In the genomic region with DNA sequence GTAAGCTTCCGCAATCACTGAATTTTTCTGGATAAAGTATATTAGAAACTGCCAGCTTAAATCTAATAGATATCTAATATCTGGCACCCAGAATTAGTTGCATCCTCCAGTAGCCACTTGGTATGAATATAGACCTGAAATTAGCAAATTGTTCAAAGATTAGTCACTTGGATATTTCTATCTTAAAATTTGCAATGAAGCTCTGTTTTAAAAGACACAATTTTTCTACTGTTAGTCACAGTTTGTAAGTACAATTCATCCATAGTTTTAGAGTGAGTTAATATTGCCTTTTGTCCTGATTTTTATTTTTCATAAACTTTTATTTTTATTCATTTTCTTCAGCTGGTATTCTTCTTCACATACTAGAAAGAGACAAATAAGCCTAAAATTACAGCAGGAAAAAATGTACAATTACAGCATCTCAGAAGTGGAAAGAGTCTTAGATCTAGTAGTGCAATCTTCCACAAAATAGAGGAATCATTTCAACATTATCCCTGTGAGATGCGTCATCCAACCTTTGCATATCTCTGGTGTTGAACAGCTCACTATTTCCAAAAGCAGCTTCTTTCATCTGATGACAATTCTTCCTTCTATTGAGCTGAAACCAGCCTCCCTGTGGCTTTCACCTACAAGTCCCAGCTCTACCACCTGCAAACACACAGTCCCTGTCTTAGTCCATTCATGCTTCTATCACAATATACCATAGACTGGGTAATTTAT, we compare ENCODE assay signal across 25 cellular contexts.
"Had no signal": no experiment of that assay in that cellular context is flagged by ENCODE, and none has a peak within 500 bp of the region (broad histone marks: within the 10 kb centered on the region; RNA-seq: fewer than 3 reads in every experiment).

No MANE protein-coding gene starts in this region.

- H3K9me3 ChIP-seq: ascending aorta, right lobe of liver had no signal

- H3K27me3 ChIP-seq: ascending aorta, foreskin keratinocyte, right lobe of liver had no signal

- H3K27ac ChIP-seq: ascending aorta, foreskin keratinocyte, parathyroid adenoma, right lobe of liver, VCaP had no signal

- DNase-seq: activated CD4-positive, alpha-beta T cell treated with anti-CD3 and anti-CD28 coated beads, Interleukin-2, amount 50 U/mL, for 1 hour; activated CD4-positive, CD25-positive, alpha-beta regulatory T cell treated with anti-CD3 and anti-CD28 coated beads, Interleukin-2, amount 50 U/mL, for 72 hours; activated CD8-positive, alpha-beta memory T cell treated with anti-CD3 and anti-CD28 coated beads, Interleukin-2, amount 50 U/mL, for 4 hours; activated gamma-delta T cell; activated T-cell treated with anti-CD3 and anti-CD28 coated beads, Interleukin-2, amount 50 U/mL, for 48 hours; cerebellar nuclear complex; cortex of kidney; erythroblast; glutamatergic neuron; hypothalamus; islet precursor cell; right lobe of liver; stimulated activated CD4-positive, alpha-beta T cell treated with anti-CD3 and anti-CD28 coated beads, Interleukin-4, amount 100 ng/mL, for 24 hours had no signal

- FAIRE-seq: bronchial epithelial cell, endometrium had no signal

- H2AFZ ChIP-seq: parathyroid adenoma had no signal

- H3K9ac ChIP-seq: parathyroid adenoma had no signal

- H3K4me3 Mint-ChIP-seq: activated naive CD4-positive, alpha-beta T cell treated with anti-CD3 and anti-CD28 coated beads, Interleukin-2, amount 50 U/mL, for 24 hours; mesothelial cell of epicardium; nephron; stimulated activated effector memory CD8-positive, alpha-beta T cell treated with anti-CD3 and anti-CD28 coated beads, Interleukin-12 subunit alpha, Interleukin-12 subunit beta, amount 100 ng/mL, for 72 hours; T-helper 1 cell treated with Interleukin-12 subunit alpha and Interleukin-12 subunit beta and Interleukin-4 antibody, amounts not matched to agents 30 μg/mL and 1 μg/mL, for 36 hours had no signal

- H3K27me3 Mint-ChIP-seq: activated naive CD4-positive, alpha-beta T cell treated with anti-CD3 and anti-CD28 coated beads, Interleukin-2, amount 50 U/mL, for 24 hours had no signal

- H3K36me3 Mint-ChIP-seq: activated naive CD4-positive, alpha-beta T cell treated with anti-CD3 and anti-CD28 coated beads, Interleukin-2, amount 50 U/mL, for 24 hours; mesothelial cell of epicardium; stimulated activated effector memory CD8-positive, alpha-beta T cell treated with anti-CD3 and anti-CD28 coated beads, Interleukin-12 subunit alpha, Interleukin-12 subunit beta, amount 100 ng/mL, for 72 hours had no signal

- H3K4me1 Mint-ChIP-seq: activated naive CD4-positive, alpha-beta T cell treated with anti-CD3 and anti-CD28 coated beads, Interleukin-2, amount 50 U/mL, for 24 hours; mesothelial cell of epicardium; nephron; stimulated activated effector memory CD8-positive, alpha-beta T cell treated with anti-CD3 and anti-CD28 coated beads, Interleukin-12 subunit alpha, Interleukin-12 subunit beta, amount 100 ng/mL, for 72 hours had no signal

- H3K36me3 ChIP-seq: ascending aorta, right lobe of liver had no signal

- H3K4me3 ChIP-seq: ascending aorta, right lobe of liver had no signal

- H3K27ac Mint-ChIP-seq: activated naive CD4-positive, alpha-beta T cell treated with anti-CD3 and anti-CD28 coated beads, Interleukin-2, amount 50 U/mL, for 24 hours; mesothelial cell of epicardium; nephron; stimulated activated effector memory CD8-positive, alpha-beta T cell treated with anti-CD3 and anti-CD28 coated beads, Interleukin-12 subunit alpha, Interleukin-12 subunit beta, amount 100 ng/mL, for 72 hours; T-helper 1 cell treated with Interleukin-12 subunit alpha and Interleukin-12 subunit beta and Interleukin-4 antibody, amounts not matched to agents 30 μg/mL and 1 μg/mL, for 36 hours had no signal

- H3K9me3 Mint-ChIP-seq: activated naive CD4-positive, alpha-beta T cell treated with anti-CD3 and anti-CD28 coated beads, Interleukin-2, amount 50 U/mL, for 24 hours; stimulated activated effector memory CD8-positive, alpha-beta T cell treated with anti-CD3 and anti-CD28 coated beads, Interleukin-12 subunit alpha, Interleukin-12 subunit beta, amount 100 ng/mL, for 72 hours had no signal

- ATAC-seq: foreskin keratinocyte; left lobe of liver; right lobe of liver; stimulated activated effector memory CD8-positive, alpha-beta T cell treated with anti-CD3 and anti-CD28 coated beads, Interleukin-12 subunit alpha, Interleukin-12 subunit beta, amount 100 ng/mL, for 72 hours had no signal

- H3K4me1 ChIP-seq: ascending aorta, foreskin keratinocyte, parathyroid adenoma, right lobe of liver had no signal

- H3K79me2 ChIP-seq: parathyroid adenoma had no signal
